Comparison of ENCODE assay signal across 6 cellular contexts in the genomic region with DNA sequence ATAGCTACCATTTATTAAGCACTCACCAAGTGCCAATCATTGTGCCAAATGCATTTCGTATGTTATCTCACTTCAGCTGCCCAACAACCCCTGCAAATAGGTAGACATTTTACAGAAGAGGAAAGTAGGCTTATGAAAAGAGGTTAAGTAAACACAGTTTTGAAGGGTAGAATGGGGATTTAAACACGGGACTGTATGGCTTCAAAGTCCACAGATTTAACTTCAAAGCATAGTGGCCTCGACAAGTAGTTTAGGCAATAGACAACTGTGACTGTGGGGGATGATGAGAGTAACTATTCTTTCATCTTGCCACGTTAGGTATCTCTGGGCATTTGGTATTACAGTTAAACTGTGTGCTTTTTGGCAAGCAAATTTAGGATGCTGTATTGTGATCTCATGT.
"Had no signal": no experiment of that assay in that cellular context is flagged by ENCODE, and none has a peak within 500 bp of the region (broad histone marks: within the 10 kb centered on the region; RNA-seq: fewer than 3 reads in every experiment).

No MANE protein-coding gene starts in this region.

- DNase-seq: HFFc6 had no signal

- H3K36me3 Mint-ChIP-seq: IgD-negative memory B cell had no signal

- H2AFZ ChIP-seq: GM23338 had no signal

- H3K9ac ChIP-seq: KMS-11 had no signal

- H3K4me3 Mint-ChIP-seq: GM23338, H9, HFFc6 had no signal

- H3K27ac Mint-ChIP-seq: GM23338, H9, HFFc6, IgD-negative memory B cell had no signal

- H3K27ac ChIP-seq: HL-60, KMS-11 had no signal

- H3K9me3 Mint-ChIP-seq: GM23338, H9 had no signal

- H3K4me1 Mint-ChIP-seq: IgD-negative memory B cell had no signal

- H3K4me3 ChIP-seq: GM23338 had no signal

- H3K4me2 ChIP-seq: GM23338, KMS-11 had no signal
